In genomic region chr15:44102675-44103254, GRCh38 we compare ENCODE assay signal across 9 cellular contexts.
DNase-seq lines count a peak whose midpoint lies in the region; ATAC-seq and TF ChIP-seq lines count a peak whose summit lies in the region.
"Had no signal": no experiment of that assay in that cellular context is flagged by ENCODE, and none has a peak within 500 bp of the region (broad histone marks: within the 10 kb centered on the region; RNA-seq: fewer than 3 reads in every experiment).

No MANE protein-coding gene starts in this region.

- in situ Hi-C loops in HAP-1 (cut with MboI; ENCODE audit: low sequenced_read_pairs) (no loop called here), KBM-7 (cut with MboI; ENCODE audit: low pct_unique_long_range_greater_than_20kb, low sequenced_read_pairs) (no loop called here)

- no peaks in the 10 kb centered on the region for H3K36me3 Mint-ChIP-seq in glutamatergic neuron (ENCODE audit: unreplicated experiment)

- no peaks in the 10 kb centered on the region for H3K9me3 ChIP-seq in HAP-1
- no peaks in the 10 kb centered on the region for H3K9me3 ChIP-seq in Karpas-422 (ENCODE audit: low read length)

- no peaks in the 10 kb centered on the region for H3K36me3 ChIP-seq in HAP-1 (replicated peaks)
- H3K36me3 ChIP-seq in Karpas-422 (ENCODE audit: insufficient read depth, low read length) = no peaks in the 10 kb centered on the region

- TF ChIP-seq CTCF in glutamatergic neuron (IDR thresholded peaks at IDR 0.05; ENCODE audit: partially characterized antibody, unreplicated experiment) = no peak
- TF ChIP-seq CTCF in retinal pigment epithelial cell (conservative IDR thresholded peaks at IDR 0.05; ENCODE audit: low read depth, low read length) = no peak

- H4K20me1 ChIP-seq in Karpas-422 (ENCODE audit: insufficient read depth, low read depth, low read length) = no peaks in the 10 kb centered on the region

- H3K27me3 ChIP-seq in HAP-1 (ENCODE audit: low read depth) (no peaks in the 10 kb centered on the region; the same call in 1 of the 2 replicates), Karpas-422 (ENCODE audit: low read length) (no peaks in the 10 kb centered on the region)

- no peak overlapping the region for H3K27ac ChIP-seq in Karpas-422 (ENCODE audit: low read length)

- peak overlapping the region; percentile 33 for H3K4me3 Mint-ChIP-seq in glutamatergic neuron (ENCODE audit: unreplicated experiment)

- H3K4me1 ChIP-seq in HAP-1 (peaks cover 12% of the 10 kb centered on the region), Karpas-422 (ENCODE audit: low read length) (no peaks in the 10 kb centered on the region)

- H3K4me3 ChIP-seq in HAP-1 (no peak overlapping the region), retinal pigment epithelial cell (ENCODE audit: low read length) (no peak overlapping the region), Karpas-422 (ENCODE audit: low read length) (no peak overlapping the region)

- DNase-seq in HAP-1 (ENCODE audit: low spot score in 2 of 2) (peak; percentile 12 to 15), SW480 (ENCODE audit: low spot score) (peak; percentile 28), glutamatergic neuron (no peak), retinal pigment epithelial cell (ENCODE audit: low read depth) (peak; percentile 87), DMS114 treated with DMSO at 0.1 percent for 48 hours (lab: John Stamatoyannopoulos, UW; ENCODE audit: unreplicated experiment) (no peak), KBM-7 (no peak), Karpas-422 (no peak)
- DNase-seq: activated gamma-delta T cell had no signal

- no peak overlapping the region for H3K4me2 ChIP-seq in Karpas-422 (ENCODE audit: low read depth, low read length, poor library complexity, severe bottlenecking)

- peaks cover 4% of the 10 kb centered on the region for H3K27me3 Mint-ChIP-seq in glutamatergic neuron (ENCODE audit: unreplicated experiment)

- H3K9me3 Mint-ChIP-seq in glutamatergic neuron (ENCODE audit: unreplicated experiment) = peaks cover 3% of the 10 kb centered on the region

- no peak for ATAC-seq in HG03439 (IDR thresholded peaks at IDR 0.05; ENCODE audit: unreplicated experiment)

- no peaks in the 10 kb centered on the region for H3K9me2 ChIP-seq in Karpas-422 (replicated peaks; ENCODE audit: insufficient read depth, low read length)

- no peaks in the 10 kb centered on the region for H3K79me2 ChIP-seq in Karpas-422 (ENCODE audit: low read length)

- H3K9ac ChIP-seq in Karpas-422 (ENCODE audit: low read length) = no peak overlapping the region

- H3K27ac Mint-ChIP-seq in glutamatergic neuron (ENCODE audit: unreplicated experiment) = peak overlapping the region; percentile 88

- H3K4me1 Mint-ChIP-seq in glutamatergic neuron (ENCODE audit: low read depth, unreplicated experiment) = peaks cover 28% of the 10 kb centered on the region

- no peak overlapping the region for H2AFZ ChIP-seq in Karpas-422 (ENCODE audit: low read length)

Comparison
In these comparisons a context has a peak if more than half of its experiments do, and no peak if none do; other contexts are left out.
1. DNase-seq: peak in HAP-1 (2 of 2), SW480 (single experiment) and retinal pigment epithelial cell (single experiment); none in glutamatergic neuron (single experiment), DMS114 treated with DMSO at 0.1 percent for 48 hours (single experiment), KBM-7 (single experiment) and Karpas-422 (single experiment).